8 cellular contexts compared by ENCODE assay signal in genomic region chr12:30286345-30286926, GRCh38.
A peak's percentile ranks its signal among the peaks of the same experiment; 100 is the strongest.
DNase-seq lines count a peak whose midpoint lies in the region; ATAC-seq and TF ChIP-seq lines count a peak whose summit lies in the region.

No MANE protein-coding gene starts in this region.

- ATAC-seq in GM18861 (IDR thresholded peaks at IDR 0.05; ENCODE audit: unreplicated experiment) (peak; percentile 62), HG03521 (IDR thresholded peaks at IDR 0.05; ENCODE audit: unreplicated experiment) (no peak), GM18520 (IDR thresholded peaks at IDR 0.05; ENCODE audit: unreplicated experiment) (no peak), GM18909 (IDR thresholded peaks at IDR 0.05; ENCODE audit: poor library complexity, unreplicated experiment) (no peak)

- peak; percentile 4 for DNase-seq in NCI-H2029 (lab: John Stamatoyannopoulos, UW)
- DNase-seq in choroid plexus epithelial cell (ENCODE audit: low read depth) = peak; percentile 76
- peak; percentile 16 for DNase-seq in pons (ENCODE audit: low spot score)
- DNase-seq in activated CD4-positive, alpha-beta T cell treated with anti-CD3 and anti-CD28 coated beads for 4 hours = no peak

- no peak overlapping the region for H3K4me3 ChIP-seq in choroid plexus epithelial cell (ENCODE audit: low read depth, low read length)

- TF ChIP-seq CTCF in choroid plexus epithelial cell (conservative IDR thresholded peaks at IDR 0.05; ENCODE audit: low read depth, low read length) = peak; percentile 73

Comparison
In these comparisons a context has a peak if more than half of its experiments do, and no peak if none do; other contexts are left out.
1. DNase-seq: peak in NCI-H2029 (single experiment), choroid plexus epithelial cell (single experiment) and pons (single experiment); none in activated CD4-positive, alpha-beta T cell treated with anti-CD3 and anti-CD28 coated beads for 4 hours (0 of 2).